ENCODE assay signal across 16 cellular contexts in genomic region chr6:108578595-108579038, GRCh38. TPM values are rescaled to one million over a fixed set of nuclear protein-coding genes. Genes with fewer than 3 reads are reported as not detected.
A peak's percentile ranks its signal among the peaks of the same experiment; 100 is the strongest.
DNase-seq lines count a peak whose midpoint lies in the region; ATAC-seq and TF ChIP-seq lines count a peak whose summit lies in the region.
"Had no signal": no experiment of that assay in that cellular context is flagged by ENCODE, and none has a peak within 500 bp of the region (broad histone marks: within the 10 kb centered on the region; RNA-seq: fewer than 3 reads in every experiment).

No MANE protein-coding gene starts in this region.

- no peaks in the 10 kb centered on the region for H3K9me3 ChIP-seq in AG04450 (ENCODE audit: control insufficient read depth, insufficient read depth, low read length)
- H3K9me3 ChIP-seq in esophagus muscularis mucosa: no peaks in the 10 kb centered on the region
- H3K9me3 ChIP-seq in mucosa of descending colon: no peaks in the 10 kb centered on the region

- TF ChIP-seq CTCF in AG04450 (IDR thresholded peaks at IDR 0.05; ENCODE audit: low read depth, low read length) (no peak), esophagus muscularis mucosa (IDR thresholded peaks at IDR 0.05) (no peak), mucosa of descending colon (IDR thresholded peaks at IDR 0.05) (no peak)

- H3K27me3 ChIP-seq in AG04450 (ENCODE audit: control insufficient read depth, insufficient read depth, low read length) (no peaks in the 10 kb centered on the region), esophagus muscularis mucosa (no peaks in the 10 kb centered on the region)
- H3K27me3 ChIP-seq: cardiac muscle cell had no signal

- H3K4me1 ChIP-seq in esophagus muscularis mucosa: peaks cover 98 to 100% (median 100%) of the 10 kb centered on the region in 4 donors
- H3K4me1 ChIP-seq in mucosa of descending colon (ENCODE audit: low read depth): peaks cover 31% of the 10 kb centered on the region

- no peak for TF ChIP-seq POLR2A in esophagus muscularis mucosa (IDR thresholded peaks at IDR 0.05; ENCODE audit: low read depth)

- intact Hi-C loops in esophagus muscularis mucosa (cut with DNase I) (no loop called here), mucosa of descending colon (cut with DNase I, micrococcal nuclease) (no loop called here)

- POLR2A ChIA-PET in AG04450 (lab: Yijun Ruan, JAX): interaction anchor here (0.9 kb wide), 1 partner anchor 16 kb away, joined by 4 read pairs; no protein-coding TSS in a partner anchor

- H3K36me3 ChIP-seq in esophagus muscularis mucosa (peaks cover 0 to 14% (median under 1%) of the 10 kb centered on the region in 4 donors), mucosa of descending colon (ENCODE audit: low read depth) (no peaks in the 10 kb centered on the region)
- H3K36me3 ChIP-seq: cardiac muscle cell had no signal

- no peak for TF ChIP-seq EP300 in esophagus muscularis mucosa (IDR thresholded peaks at IDR 0.05)

- H3K4me3 ChIP-seq in AG04450 (ENCODE audit: low read depth, low read length) (no peak overlapping the region), esophagus muscularis mucosa (no peak overlapping the region), mucosa of descending colon (no peak overlapping the region)
- H3K4me3 ChIP-seq: cardiac muscle cell had no signal

- WGBS in esophagus muscularis mucosa: 80% methylated on average over 7 of the region's 7 CpGs

- CTCF ChIA-PET in AG04450 (lab: Charles Lee): no interaction called here

- DNase-seq in AG04450 (ENCODE audit: low read depth, low spot score) (no peak), NCI-H226 (peak; percentile 61), esophagus muscularis mucosa (ENCODE audit: extremely low spot score) (no peak), mucosa of descending colon (no peak), LoVo (ENCODE audit: low spot score) (no peak), NCI-H748 (lab: John Stamatoyannopoulos, UW; ENCODE audit: unreplicated experiment) (no peak), SIG-M5 treated with dmso at 0.1 percent for 504 hours (lab: John Stamatoyannopoulos, UW; ENCODE audit: unreplicated experiment) (no peak)
- no peak for DNase-seq in activated CD4-positive, alpha-beta T cell treated with anti-CD3 and anti-CD28 coated beads for 4 hours
- DNase-seq: activated CD8-positive, alpha-beta memory T cell treated with anti-CD3 and anti-CD28 coated beads, Interleukin-2, amount 50 U/mL, for 4 hours; AML-193; glutamatergic neuron; naive B cell; NCI-H526; stimulated activated CD4-positive, alpha-beta T cell treated with anti-CD3 and anti-CD28 coated beads, Interleukin-4, amount 100 ng/mL, for 4 hours; T-cell had no signal

- ATAC-seq in mucosa of descending colon: peak; percentile 25
- ATAC-seq: T-cell had no signal

- H3K27ac ChIP-seq in AG04450 (ENCODE audit: low read depth, low read length): peak overlapping the region; percentile 58
- peak overlapping the region in 3 of 4 donors; percentile 35 to 77 (median 70) for H3K27ac ChIP-seq in esophagus muscularis mucosa (replicated peaks in 1 of 4)
- H3K27ac ChIP-seq: cardiac muscle cell had no signal

RNA-seq across cellular contexts. Expression of gene FOXO3, which starts 17.9 kb away (rescaled TPM):
- polyA plus RNA-seq in AG04450 (2011; rRNA removed): 32.7 and 36.7 TPM in 2 replicates
- 136 and 171 TPM in 2 replicates for polyA minus RNA-seq in AG04450 (2011; rRNA and poly(A)+ RNA removed)
- total RNA-seq in esophagus muscularis mucosa (100 to 1,000 TPM in 3 of 4 donors, 10 to 100 TPM in 1; 92.2 to 154 (median 122) TPM), mucosa of descending colon (10 to 100 TPM; 52.4 to 60.4 (median 60.1) TPM)
